Comparison of ENCODE assay signal across 22 cellular contexts in genomic region chr13:109687559-109688448, GRCh38.
DNase-seq lines count a peak whose midpoint lies in the region; ATAC-seq and TF ChIP-seq lines count a peak whose summit lies in the region.
"Had no signal": no experiment of that assay in that cellular context is flagged by ENCODE, and none has a peak within 500 bp of the region (broad histone marks: within the 10 kb centered on the region; RNA-seq: fewer than 3 reads in every experiment).

No MANE protein-coding gene starts in this region.

- peak overlapping the region in 2 of 4 donors; percentile 32 to 57 for H3K27ac ChIP-seq in Peyer's patch
- H3K27ac ChIP-seq: C4-2B, gastrocnemius medialis, neutrophil, vagina had no signal

- peaks cover 0 to 36% (median 2%) of the 10 kb centered on the region in 4 donors for H3K4me1 ChIP-seq in Peyer's patch
- H3K4me1 ChIP-seq: vagina had no signal

- H3K4me3 ChIP-seq in Peyer's patch: no peak overlapping the region
- H3K4me3 ChIP-seq: gastrocnemius medialis, vagina had no signal

- no peaks in the 10 kb centered on the region for H3K36me3 ChIP-seq in Peyer's patch
- H3K36me3 ChIP-seq: gastrocnemius medialis, neutrophil, vagina had no signal

- no peaks in the 10 kb centered on the region for H3K27me3 ChIP-seq in Peyer's patch
- H3K27me3 ChIP-seq: gastrocnemius medialis, neutrophil, vagina had no signal

- intact Hi-C loops in left ventricle myocardium superior (cut with micrococcal nuclease): no loop called here

- ATAC-seq in left lobe of liver (peak; percentile 63), left ventricle myocardium superior (no peak), HG02588 (IDR thresholded peaks at IDR 0.05; ENCODE audit: unreplicated experiment) (no peak)
- ATAC-seq: esophagus mucosa, gastrocnemius medialis, Right ventricle myocardium inferior had no signal

- no peak for TF ChIP-seq CTCF in Peyer's patch (IDR thresholded peaks at IDR 0.05)

- no peaks in the 10 kb centered on the region for H3K9me3 ChIP-seq in Peyer's patch
- H3K9me3 ChIP-seq: gastrocnemius medialis, neutrophil, vagina had no signal

- DNase-seq in DMS53 (lab: John Stamatoyannopoulos, UW) (peak; percentile 58), NCI-H1417 (lab: John Stamatoyannopoulos, UW) (peak; percentile 48 to 80 (median 66)), Peyer's patch (peak in 2 of 3 donors; percentile 61 to 81), left lobe of liver (ENCODE audit: low spot score) (peak; percentile 68), left ventricle myocardium superior (no peak), GM19238 (ENCODE audit: insufficient read length, low spot score) (no peak)
- DNase-seq in activated T-cell treated with anti-CD3 and anti-CD28 coated beads, Interleukin-2, amount 50 U/mL, for 1 hour: no peak
- DNase-seq: activated CD4-positive, alpha-beta T cell treated with anti-CD3 and anti-CD28 coated beads, Interleukin-2, amount 10 ng/mL, durations not matched to agents 24 days and 14 days; activated CD8-positive, alpha-beta memory T cell treated with anti-CD3 and anti-CD28 coated beads, Interleukin-2, amount 50 U/mL, for 48 hours; activated effector memory CD4-positive, alpha-beta T cell treated with anti-CD3 and anti-CD28 coated beads, Interleukin-2, amount 50 U/mL, for 16 hours; DMS 273 treated with DMSO at 0.1 percent for 48 hours; gastrocnemius medialis; NCI-H1048; NCI-H446; stimulated activated CD8-positive, alpha-beta memory T cell treated with anti-CD3 and anti-CD28 coated beads, Interleukin-4, amount 100 ng/mL, for 48 hours; T-helper 1 cell had no signal

- no peak for TF ChIP-seq POLR2A in Peyer's patch (IDR thresholded peaks at IDR 0.05)

Comparison
In these comparisons a context has a peak if more than half of its experiments do, and no peak if none do; other contexts are left out.
1. DNase-seq: peak in DMS53 (single experiment), NCI-H1417 (3 of 3), Peyer's patch (2 of 3) and left lobe of liver (single experiment); none in left ventricle myocardium superior (single experiment), activated T-cell treated with anti-CD3 and anti-CD28 coated beads, Interleukin-2, amount 50 U/mL, for 1 hour (single experiment) and GM19238 (single experiment).